Comparison of ENCODE assay signal across 8 cellular contexts in the genomic region with DNA sequence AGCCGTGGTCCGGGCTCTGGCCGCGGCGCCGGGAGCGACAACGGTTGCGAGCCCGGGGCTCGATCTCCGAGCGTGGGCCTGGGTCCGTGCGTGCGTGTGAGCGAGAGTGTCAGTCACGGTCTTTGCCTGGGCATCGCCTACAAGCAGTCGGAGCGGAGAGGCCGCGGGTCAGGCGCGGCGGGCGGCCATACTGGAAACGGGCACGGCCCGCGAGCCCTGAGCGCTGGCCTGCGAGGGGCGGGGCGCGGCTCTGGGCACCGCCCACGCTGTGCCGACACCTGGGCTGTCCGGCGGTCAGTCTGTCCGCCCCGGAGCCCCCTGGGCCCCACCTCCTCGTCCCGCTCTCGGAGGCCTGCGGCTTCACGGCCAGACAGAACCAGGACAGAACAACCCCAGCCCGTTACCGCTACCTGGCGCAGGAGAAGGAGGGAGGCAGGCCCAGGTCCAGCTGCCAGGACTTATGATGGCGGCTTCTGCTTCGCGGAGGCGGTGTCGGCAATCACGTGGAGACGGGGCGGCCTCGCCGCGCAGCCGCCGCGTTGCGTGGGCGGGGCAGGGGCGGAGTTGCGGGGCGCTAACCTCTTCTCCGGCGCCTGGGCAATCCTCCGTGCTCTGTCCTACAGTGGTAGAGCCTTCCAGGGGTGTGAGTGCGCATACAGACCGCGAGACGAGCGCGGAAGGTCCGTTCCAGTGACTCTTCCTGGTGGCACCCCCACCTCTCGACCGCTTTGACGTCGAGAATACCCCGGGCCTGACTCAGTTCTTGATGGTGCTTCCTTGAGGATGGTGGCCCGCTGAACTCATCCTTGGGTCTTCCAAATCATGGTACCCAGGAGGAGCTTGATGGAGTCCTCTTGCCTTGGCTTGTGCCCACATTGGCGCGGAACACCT.
DNase-seq lines count a peak whose midpoint lies in the region; ATAC-seq lines count a peak whose summit lies in the region.

A gene with protein sequence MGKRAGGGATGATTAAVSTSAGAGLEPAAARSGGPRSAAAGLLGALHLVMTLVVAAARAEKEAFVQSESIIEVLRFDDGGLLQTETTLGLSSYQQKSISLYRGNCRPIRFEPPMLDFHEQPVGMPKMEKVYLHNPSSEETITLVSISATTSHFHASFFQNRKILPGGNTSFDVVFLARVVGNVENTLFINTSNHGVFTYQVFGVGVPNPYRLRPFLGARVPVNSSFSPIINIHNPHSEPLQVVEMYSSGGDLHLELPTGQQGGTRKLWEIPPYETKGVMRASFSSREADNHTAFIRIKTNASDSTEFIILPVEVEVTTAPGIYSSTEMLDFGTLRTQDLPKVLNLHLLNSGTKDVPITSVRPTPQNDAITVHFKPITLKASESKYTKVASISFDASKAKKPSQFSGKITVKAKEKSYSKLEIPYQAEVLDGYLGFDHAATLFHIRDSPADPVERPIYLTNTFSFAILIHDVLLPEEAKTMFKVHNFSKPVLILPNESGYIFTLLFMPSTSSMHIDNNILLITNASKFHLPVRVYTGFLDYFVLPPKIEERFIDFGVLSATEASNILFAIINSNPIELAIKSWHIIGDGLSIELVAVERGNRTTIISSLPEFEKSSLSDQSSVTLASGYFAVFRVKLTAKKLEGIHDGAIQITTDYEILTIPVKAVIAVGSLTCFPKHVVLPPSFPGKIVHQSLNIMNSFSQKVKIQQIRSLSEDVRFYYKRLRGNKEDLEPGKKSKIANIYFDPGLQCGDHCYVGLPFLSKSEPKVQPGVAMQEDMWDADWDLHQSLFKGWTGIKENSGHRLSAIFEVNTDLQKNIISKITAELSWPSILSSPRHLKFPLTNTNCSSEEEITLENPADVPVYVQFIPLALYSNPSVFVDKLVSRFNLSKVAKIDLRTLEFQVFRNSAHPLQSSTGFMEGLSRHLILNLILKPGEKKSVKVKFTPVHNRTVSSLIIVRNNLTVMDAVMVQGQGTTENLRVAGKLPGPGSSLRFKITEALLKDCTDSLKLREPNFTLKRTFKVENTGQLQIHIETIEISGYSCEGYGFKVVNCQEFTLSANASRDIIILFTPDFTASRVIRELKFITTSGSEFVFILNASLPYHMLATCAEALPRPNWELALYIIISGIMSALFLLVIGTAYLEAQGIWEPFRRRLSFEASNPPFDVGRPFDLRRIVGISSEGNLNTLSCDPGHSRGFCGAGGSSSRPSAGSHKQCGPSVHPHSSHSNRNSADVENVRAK (N-terminal part only) (minus strand): TSS at position 215 of the 891 bp plus-strand sequence. CDS start 286 bp downstream, outside the sequence.

- peak within 1 kb of the TSS; percentile 78 for H3K4me2 ChIP-seq in BLaER1

- H3K27ac ChIP-seq in BLaER1, result peak within 1 kb of the TSS; percentile 97
- peak within 1 kb of the TSS; percentile 99 for H3K27ac ChIP-seq in cingulate gyrus (ENCODE audit: low read depth, low read length)

- ATAC-seq in GM19324 (IDR thresholded peaks at IDR 0.05; ENCODE audit: low FRiP score, unreplicated experiment) (peak; percentile 87), HG03460 (IDR thresholded peaks at IDR 0.05; ENCODE audit: unreplicated experiment) (peak; percentile 72)

- H3K9me3 ChIP-seq in BLaER1, result no peaks in the 10 kb centered on the region

- peaks cover 33% of the 10 kb centered on the region for H3K4me1 ChIP-seq in BLaER1

- peaks cover 38% of the 10 kb centered on the region for H4K20me1 ChIP-seq in BLaER1

- H3K36me3 ChIP-seq in BLaER1, result no peaks in the 10 kb centered on the region

- peak; percentile 84 to 96 for DNase-seq in NCI-H526 (lab: John Stamatoyannopoulos, UW)
- DNase-seq in activated CD4-positive, alpha-beta T cell treated with anti-CD3 and anti-CD28 coated beads for 48 hours, result peak; percentile 97
- peak; percentile 96 for DNase-seq in kidney tubule cell (ENCODE audit: low spot score)
- peak; percentile 87 to 95 for DNase-seq in stimulated activated CD4-positive, alpha-beta T cell treated with anti-CD3 and anti-CD28 coated beads, Interleukin-1b, Interleukin-23, amount 100 ng/mL, for 1 hour (ENCODE audit: low read depth in 2 of 2)

- peak within 1 kb of the TSS; percentile 96 for H3K9ac ChIP-seq in BLaER1

- H3K4me3 ChIP-seq in BLaER1, result peak within 1 kb of the TSS; percentile 97

- H3K27me3 ChIP-seq in BLaER1, result no peaks in the 10 kb centered on the region

Comparison
In these comparisons a context has a peak if more than half of its experiments do, and no peak if none do; other contexts are left out.
1. Peak in every context shown above with its lines: DNase-seq, ATAC-seq, H3K4me3 ChIP-seq and H3K27ac ChIP-seq.